Comparison of ENCODE assay signal across 1 cellular context in the genomic region with DNA sequence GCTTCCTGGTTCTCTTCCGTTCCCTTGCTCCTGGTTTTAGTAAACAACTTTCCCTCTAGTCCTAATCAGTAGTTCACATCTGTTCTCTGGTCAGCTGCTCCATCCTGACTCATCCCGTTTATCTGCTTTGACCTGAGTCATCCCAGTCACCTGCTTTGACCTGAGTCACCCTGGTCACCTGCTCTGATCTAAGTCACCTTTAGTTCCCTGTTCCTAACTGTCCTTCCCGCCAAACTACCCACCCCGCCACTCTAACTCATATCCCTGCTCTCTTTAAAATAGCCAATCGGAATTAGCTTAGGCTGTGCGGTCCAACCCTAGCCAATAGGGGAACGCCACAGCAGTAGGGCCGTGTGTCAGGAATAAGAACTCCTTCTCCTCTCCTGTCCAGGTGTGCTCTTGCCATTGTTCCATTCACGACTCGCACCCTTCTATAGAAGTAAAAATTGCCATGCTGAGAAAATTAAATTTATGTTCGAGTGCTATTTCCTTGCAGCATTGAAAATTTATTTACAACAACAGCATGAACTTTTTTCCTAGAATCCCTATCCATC.
A peak's percentile ranks its signal among the peaks of the same experiment; 100 is the strongest.
TF ChIP-seq lines count a peak whose summit lies in the region.

No MANE protein-coding gene starts in this region.

TF ChIP-seq in K562, 482 proteins besides CTCF, POLR2A, EP300 and RAD21 (continues in another document):
- TF ChIP-seq OTX1 (CRISPR knock-in tag; IDR thresholded peaks at IDR 0.05) (peak; percentile 73; the same call in 1 of the 2 replicates), XRCC5 (IDR thresholded peaks at IDR 0.05; ENCODE audit: low read depth, low read length) (no peak), MCM3 (IDR thresholded peaks at IDR 0.05) (no peak), ZZZ3 (IDR thresholded peaks at IDR 0.05) (no peak), NUFIP1 (IDR thresholded peaks at IDR 0.05; ENCODE audit: partially characterized antibody) (no peak), ZNF57 (CRISPR knock-in tag; IDR thresholded peaks at IDR 0.05) (no peak), BRF1 (IDR thresholded peaks at IDR 0.05; ENCODE audit: borderline replicate concordance, extremely low read depth, insufficient read length) (no peak), KLF1 (tag; IDR thresholded peaks at IDR 0.05) (no peak), ETV6 (IDR thresholded peaks at IDR 0.05; ENCODE audit: borderline replicate concordance in 1 of 2, low read depth in 2 of 2, low read length in 1 of 2) (no peak), ETV6 (CRISPR knock-in tag; IDR thresholded peaks at IDR 0.05; ENCODE audit: borderline replicate concordance) (no peak), E2F3 (CRISPR knock-in tag; IDR thresholded peaks at IDR 0.05) (peak; percentile 82), PHF21A (IDR thresholded peaks at IDR 0.05; ENCODE audit: borderline replicate concordance, low read depth) (no peak), POLR2AphosphoS5 (IDR thresholded peaks at IDR 0.05; ENCODE audit: control insufficient read depth, insufficient read depth, low read depth, low read length) (no peak), ZNF79 (CRISPR knock-in tag; IDR thresholded peaks at IDR 0.05; ENCODE audit: low read depth) (no peak), PTRF (tag; IDR thresholded peaks at IDR 0.05) (no peak), TBP (optimal IDR thresholded peaks at IDR 0.05; ENCODE audit: low read depth, low read length) (no peak), BACH1 (tag; IDR thresholded peaks at IDR 0.05) (peak; percentile 86), RBM14 (IDR thresholded peaks at IDR 0.05; ENCODE audit: borderline replicate concordance, insufficient read depth, low read depth, low read length) (no peak), ZNF551 (CRISPR knock-in tag; IDR thresholded peaks at IDR 0.05) (no peak), ZNF444 (CRISPR knock-in tag; IDR thresholded peaks at IDR 0.05) (no peak), ZNF134 (CRISPR knock-in tag; conservative IDR thresholded peaks at IDR 0.05) (0 out of 2 replicates have a peak, but pooled peaks have one; percentile 49), SRSF3 (IDR thresholded peaks at IDR 0.05; ENCODE audit: insufficient read depth, low read length) (no peak), ZEB2 (IDR thresholded peaks at IDR 0.05) (peak; percentile 100), ARID2 (IDR thresholded peaks at IDR 0.05) (no peak), ERF (CRISPR knock-in tag; IDR thresholded peaks at IDR 0.05) (no peak), FOXP1 (CRISPR knock-in tag; IDR thresholded peaks at IDR 0.05) (0 out of 2 replicates have a peak, but pooled peaks have one; percentile 43), HCFC1 (IDR thresholded peaks at IDR 0.05; ENCODE audit: low read depth, low read length) (no peak), ZBTB7A (IDR thresholded peaks at IDR 0.05; ENCODE audit: borderline replicate concordance, control insufficient read depth, low read depth, low read length) (no peak), ZNF780A (CRISPR knock-in tag; IDR thresholded peaks at IDR 0.05) (no peak), STAT5A (IDR thresholded peaks at IDR 0.05; ENCODE audit: borderline replicate concordance, low read length) (peak; percentile 54; the same call in 1 of the 2 replicates), PML (IDR thresholded peaks at IDR 0.05; ENCODE audit: low read length) (peak; percentile 76; the same call in 1 of the 2 replicates), CEBPG (CRISPR knock-in tag; IDR thresholded peaks at IDR 0.05) (no peak), CEBPG (tag; conservative IDR thresholded peaks at IDR 0.05 in 1 of 2, IDR thresholded peaks at IDR 0.05 in 1 of 2) (no peak), U2AF1 (optimal IDR thresholded peaks at IDR 0.05; ENCODE audit: low read depth, low read length) (no peak), TCF3 (CRISPR knock-in tag; IDR thresholded peaks at IDR 0.05) (peak; percentile 91), CBFA2T3 (IDR thresholded peaks at IDR 0.05) (peak; percentile 95), PURB (CRISPR knock-in tag; IDR thresholded peaks at IDR 0.05; ENCODE audit: low read depth) (no peak), ZC3H8 (IDR thresholded peaks at IDR 0.05) (no peak), ZNF778 (CRISPR knock-in tag; IDR thresholded peaks at IDR 0.05) (no peak)
- TF ChIP-seq, protein P1, sequence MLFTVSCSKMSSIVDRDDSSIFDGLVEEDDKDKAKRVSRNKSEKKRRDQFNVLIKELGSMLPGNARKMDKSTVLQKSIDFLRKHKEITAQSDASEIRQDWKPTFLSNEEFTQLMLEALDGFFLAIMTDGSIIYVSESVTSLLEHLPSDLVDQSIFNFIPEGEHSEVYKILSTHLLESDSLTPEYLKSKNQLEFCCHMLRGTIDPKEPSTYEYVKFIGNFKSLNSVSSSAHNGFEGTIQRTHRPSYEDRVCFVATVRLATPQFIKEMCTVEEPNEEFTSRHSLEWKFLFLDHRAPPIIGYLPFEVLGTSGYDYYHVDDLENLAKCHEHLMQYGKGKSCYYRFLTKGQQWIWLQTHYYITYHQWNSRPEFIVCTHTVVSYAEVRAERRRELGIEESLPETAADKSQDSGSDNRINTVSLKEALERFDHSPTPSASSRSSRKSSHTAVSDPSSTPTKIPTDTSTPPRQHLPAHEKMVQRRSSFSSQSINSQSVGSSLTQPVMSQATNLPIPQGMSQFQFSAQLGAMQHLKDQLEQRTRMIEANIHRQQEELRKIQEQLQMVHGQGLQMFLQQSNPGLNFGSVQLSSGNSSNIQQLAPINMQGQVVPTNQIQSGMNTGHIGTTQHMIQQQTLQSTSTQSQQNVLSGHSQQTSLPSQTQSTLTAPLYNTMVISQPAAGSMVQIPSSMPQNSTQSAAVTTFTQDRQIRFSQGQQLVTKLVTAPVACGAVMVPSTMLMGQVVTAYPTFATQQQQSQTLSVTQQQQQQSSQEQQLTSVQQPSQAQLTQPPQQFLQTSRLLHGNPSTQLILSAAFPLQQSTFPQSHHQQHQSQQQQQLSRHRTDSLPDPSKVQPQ (CRISPR knock-in tag; IDR thresholded peaks at IDR 0.05; ENCODE audit: borderline replicate concordance) = no peak
- TF ChIP-seq, protein P2, sequence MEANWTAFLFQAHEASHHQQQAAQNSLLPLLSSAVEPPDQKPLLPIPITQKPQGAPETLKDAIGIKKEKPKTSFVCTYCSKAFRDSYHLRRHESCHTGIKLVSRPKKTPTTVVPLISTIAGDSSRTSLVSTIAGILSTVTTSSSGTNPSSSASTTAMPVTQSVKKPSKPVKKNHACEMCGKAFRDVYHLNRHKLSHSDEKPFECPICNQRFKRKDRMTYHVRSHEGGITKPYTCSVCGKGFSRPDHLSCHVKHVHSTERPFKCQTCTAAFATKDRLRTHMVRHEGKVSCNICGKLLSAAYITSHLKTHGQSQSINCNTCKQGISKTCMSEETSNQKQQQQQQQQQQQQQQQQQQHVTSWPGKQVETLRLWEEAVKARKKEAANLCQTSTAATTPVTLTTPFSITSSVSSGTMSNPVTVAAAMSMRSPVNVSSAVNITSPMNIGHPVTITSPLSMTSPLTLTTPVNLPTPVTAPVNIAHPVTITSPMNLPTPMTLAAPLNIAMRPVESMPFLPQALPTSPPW (CRISPR knock-in tag; IDR thresholded peaks at IDR 0.05) = peak; percentile 31
- TF ChIP-seq, protein P3, sequence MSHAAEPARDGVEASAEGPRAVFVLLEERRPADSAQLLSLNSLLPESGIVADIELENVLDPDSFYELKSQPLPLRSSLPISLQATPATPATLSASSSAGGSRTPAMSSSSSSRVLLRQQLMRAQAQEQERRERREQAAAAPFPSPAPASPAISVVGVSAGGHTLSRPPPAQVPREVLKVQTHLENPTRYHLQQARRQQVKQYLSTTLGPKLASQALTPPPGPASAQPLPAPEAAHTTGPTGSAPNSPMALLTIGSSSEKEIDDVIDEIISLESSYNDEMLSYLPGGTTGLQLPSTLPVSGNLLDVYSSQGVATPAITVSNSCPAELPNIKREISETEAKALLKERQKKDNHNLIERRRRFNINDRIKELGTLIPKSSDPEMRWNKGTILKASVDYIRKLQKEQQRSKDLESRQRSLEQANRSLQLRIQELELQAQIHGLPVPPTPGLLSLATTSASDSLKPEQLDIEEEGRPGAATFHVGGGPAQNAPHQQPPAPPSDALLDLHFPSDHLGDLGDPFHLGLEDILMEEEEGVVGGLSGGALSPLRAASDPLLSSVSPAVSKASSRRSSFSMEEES (CRISPR knock-in tag; IDR thresholded peaks at IDR 0.05) = peak; percentile 73
- TF ChIP-seq, protein P4, sequence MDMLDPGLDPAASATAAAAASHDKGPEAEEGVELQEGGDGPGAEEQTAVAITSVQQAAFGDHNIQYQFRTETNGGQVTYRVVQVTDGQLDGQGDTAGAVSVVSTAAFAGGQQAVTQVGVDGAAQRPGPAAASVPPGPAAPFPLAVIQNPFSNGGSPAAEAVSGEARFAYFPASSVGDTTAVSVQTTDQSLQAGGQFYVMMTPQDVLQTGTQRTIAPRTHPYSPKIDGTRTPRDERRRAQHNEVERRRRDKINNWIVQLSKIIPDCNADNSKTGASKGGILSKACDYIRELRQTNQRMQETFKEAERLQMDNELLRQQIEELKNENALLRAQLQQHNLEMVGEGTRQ (CRISPR knock-in tag; IDR thresholded peaks at IDR 0.05) = peak; percentile 43
- TF ChIP-seq, protein P5, sequence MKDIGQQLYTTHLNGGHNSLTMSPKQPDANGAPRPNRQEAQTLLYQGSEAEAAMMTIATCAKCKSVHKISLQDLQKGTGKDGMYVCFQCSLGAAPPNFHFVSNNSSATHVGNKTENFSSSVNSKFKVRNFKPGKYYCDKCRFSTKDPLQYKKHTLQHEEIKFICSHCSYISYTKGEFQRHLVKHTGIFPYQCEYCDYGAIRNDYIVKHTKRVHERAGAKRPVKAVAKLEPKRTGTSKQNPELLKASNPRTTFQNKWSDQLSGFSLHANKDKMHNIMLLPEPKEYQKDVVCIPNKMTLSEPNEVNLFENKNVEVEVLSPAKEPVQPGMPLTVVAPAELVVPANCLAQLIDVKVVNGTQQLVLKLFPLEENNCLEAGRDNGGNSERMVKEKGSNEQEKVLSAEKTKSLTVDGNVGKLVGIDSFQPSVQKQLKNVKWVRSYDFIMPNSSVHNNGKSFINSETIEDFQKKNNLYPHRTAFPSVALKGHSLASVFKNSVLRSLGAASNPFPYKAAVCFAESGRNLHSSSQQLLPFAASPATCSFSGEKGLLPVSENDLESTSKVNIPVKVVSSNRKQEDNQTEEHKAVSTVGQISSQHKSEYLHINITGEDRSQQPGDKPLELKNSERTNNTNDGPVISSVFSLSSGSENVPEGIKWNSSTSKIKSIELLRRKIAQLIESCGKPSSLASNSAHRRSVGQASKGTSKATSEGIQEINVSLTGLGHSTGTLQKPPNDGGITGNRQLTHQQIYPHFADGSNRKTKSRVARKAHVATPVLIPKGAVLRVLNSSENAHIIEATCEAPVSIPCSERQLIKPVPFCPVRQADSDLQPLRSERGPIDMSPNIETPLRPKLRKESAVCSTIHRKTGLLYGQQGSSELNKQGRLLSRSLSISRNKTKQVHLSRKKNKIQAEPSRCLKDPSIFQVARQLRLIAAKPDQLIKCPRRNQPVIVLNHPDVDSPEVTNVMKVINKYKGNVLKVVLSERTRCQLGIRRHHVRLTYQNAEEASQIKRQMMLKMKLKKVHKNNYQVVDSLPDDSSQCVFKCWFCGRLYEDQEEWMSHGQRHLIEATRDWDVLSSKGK (CRISPR knock-in tag; IDR thresholded peaks at IDR 0.05) = no peak
- TF ChIP-seq, protein P6, sequence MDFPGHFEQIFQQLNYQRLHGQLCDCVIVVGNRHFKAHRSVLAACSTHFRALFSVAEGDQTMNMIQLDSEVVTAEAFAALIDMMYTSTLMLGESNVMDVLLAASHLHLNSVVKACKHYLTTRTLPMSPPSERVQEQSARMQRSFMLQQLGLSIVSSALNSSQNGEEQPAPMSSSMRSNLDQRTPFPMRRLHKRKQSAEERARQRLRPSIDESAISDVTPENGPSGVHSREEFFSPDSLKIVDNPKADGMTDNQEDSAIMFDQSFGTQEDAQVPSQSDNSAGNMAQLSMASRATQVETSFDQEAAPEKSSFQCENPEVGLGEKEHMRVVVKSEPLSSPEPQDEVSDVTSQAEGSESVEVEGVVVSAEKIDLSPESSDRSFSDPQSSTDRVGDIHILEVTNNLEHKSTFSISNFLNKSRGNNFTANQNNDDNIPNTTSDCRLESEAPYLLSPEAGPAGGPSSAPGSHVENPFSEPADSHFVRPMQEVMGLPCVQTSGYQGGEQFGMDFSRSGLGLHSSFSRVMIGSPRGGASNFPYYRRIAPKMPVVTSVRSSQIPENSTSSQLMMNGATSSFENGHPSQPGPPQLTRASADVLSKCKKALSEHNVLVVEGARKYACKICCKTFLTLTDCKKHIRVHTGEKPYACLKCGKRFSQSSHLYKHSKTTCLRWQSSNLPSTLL (IDR thresholded peaks at IDR 0.05) = no peak
- TF ChIP-seq, protein P7, sequence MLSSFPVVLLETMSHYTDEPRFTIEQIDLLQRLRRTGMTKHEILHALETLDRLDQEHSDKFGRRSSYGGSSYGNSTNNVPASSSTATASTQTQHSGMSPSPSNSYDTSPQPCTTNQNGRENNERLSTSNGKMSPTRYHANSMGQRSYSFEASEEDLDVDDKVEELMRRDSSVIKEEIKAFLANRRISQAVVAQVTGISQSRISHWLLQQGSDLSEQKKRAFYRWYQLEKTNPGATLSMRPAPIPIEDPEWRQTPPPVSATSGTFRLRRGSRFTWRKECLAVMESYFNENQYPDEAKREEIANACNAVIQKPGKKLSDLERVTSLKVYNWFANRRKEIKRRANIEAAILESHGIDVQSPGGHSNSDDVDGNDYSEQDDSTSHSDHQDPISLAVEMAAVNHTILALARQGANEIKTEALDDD (IDR thresholded peaks at IDR 0.05) = peak; percentile 87
- TF ChIP-seq, protein P8, sequence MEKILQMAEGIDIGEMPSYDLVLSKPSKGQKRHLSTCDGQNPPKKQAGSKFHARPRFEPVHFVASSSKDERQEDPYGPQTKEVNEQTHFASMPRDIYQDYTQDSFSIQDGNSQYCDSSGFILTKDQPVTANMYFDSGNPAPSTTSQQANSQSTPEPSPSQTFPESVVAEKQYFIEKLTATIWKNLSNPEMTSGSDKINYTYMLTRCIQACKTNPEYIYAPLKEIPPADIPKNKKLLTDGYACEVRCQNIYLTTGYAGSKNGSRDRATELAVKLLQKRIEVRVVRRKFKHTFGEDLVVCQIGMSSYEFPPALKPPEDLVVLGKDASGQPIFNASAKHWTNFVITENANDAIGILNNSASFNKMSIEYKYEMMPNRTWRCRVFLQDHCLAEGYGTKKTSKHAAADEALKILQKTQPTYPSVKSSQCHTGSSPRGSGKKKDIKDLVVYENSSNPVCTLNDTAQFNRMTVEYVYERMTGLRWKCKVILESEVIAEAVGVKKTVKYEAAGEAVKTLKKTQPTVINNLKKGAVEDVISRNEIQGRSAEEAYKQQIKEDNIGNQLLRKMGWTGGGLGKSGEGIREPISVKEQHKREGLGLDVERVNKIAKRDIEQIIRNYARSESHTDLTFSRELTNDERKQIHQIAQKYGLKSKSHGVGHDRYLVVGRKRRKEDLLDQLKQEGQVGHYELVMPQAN (IDR thresholded peaks at IDR 0.05; ENCODE audit: borderline replicate concordance) = no peak
